ENCODE assay signal across 34 cellular contexts in the genomic region with DNA sequence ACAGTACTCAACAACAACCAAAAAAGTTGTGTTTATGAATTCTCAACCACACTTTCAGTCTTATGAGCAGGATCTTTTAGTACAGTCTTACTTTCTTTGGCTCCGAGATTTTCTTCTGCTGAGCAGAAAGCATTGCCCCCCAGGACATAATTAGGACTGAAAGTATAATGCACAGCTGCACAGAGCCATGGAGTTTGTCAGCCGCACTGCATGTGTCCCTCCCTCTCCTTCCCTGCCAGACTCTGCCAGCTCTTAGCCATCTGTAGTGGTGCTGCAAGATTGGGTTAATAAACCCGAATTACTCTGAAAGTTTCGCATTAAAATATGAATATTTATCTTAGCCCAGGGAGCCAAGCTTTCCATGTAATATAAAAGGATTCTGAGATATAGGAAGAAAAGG.
"Had no signal": no experiment of that assay in that cellular context is flagged by ENCODE, and none has a peak within 500 bp of the region (broad histone marks: within the 10 kb centered on the region; RNA-seq: fewer than 3 reads in every experiment).

No MANE protein-coding gene starts in this region.

- H3K27ac ChIP-seq: adrenal gland, body of pancreas, esophagus muscularis mucosa, foreskin keratinocyte, gastrocnemius medialis, heart left ventricle had no signal

- H3K36me3 Mint-ChIP-seq: activated CD4-positive, alpha-beta memory T cell treated with anti-CD3 and anti-CD28 coated beads for 36 hours; activated CD8-positive, alpha-beta memory T cell treated with anti-CD3 and anti-CD28 coated beads, Interleukin-2, amount 10 ng/mL, durations not matched to agents 7 days and 5 days; activated naive CD4-positive, alpha-beta T cell treated with anti-CD3 and anti-CD28 coated beads, Interleukin-2, amount 50 U/mL, for 24 hours; activated naive CD8-positive, alpha-beta T cell treated with anti-CD3 and anti-CD28 coated beads for 36 hours had no signal

- H3K4me1 ChIP-seq: adrenal gland, body of pancreas, esophagus muscularis mucosa, foreskin keratinocyte, gastrocnemius medialis, heart left ventricle had no signal

- DNase-seq: activated CD4-positive, alpha-beta memory T cell treated with anti-CD3 and anti-CD28 coated beads for 36 hours; activated CD4-positive, alpha-beta T cell treated with anti-CD3 and anti-CD28 coated beads for 36 hours; activated CD4-positive, alpha-beta T cell treated with anti-CD3 and anti-CD28 coated beads, Interleukin-2, amount 10 ng/mL, durations not matched to agents 24 days and 14 days; activated CD4-positive, CD25-positive, alpha-beta regulatory T cell; activated CD4-positive, CD25-positive, alpha-beta regulatory T cell treated with anti-CD3 and anti-CD28 coated beads, Interleukin-2, amount 50 U/mL, for 72 hours; activated CD8-positive, alpha-beta memory T cell treated with anti-CD3 and anti-CD28 coated beads, Interleukin-2, amount 10 ng/mL, durations not matched to agents 7 days and 5 days; activated CD8-positive, alpha-beta memory T cell treated with anti-CD3 and anti-CD28 coated beads, Interleukin-2, amount 50 U/mL, for 4 hours; activated CD8-positive, alpha-beta T cell treated with anti-CD3 and anti-CD28 coated beads, Interleukin-2, amount 10 ng/mL, durations not matched to agents 7 days and 5 days; activated effector memory CD4-positive, alpha-beta T cell treated with anti-CD3 and anti-CD28 coated beads, Interleukin-2, amount 50 U/mL, for 16 hours; activated naive CD4-positive, alpha-beta T cell treated with anti-CD3 and anti-CD28 coated beads for 36 hours; activated naive CD8-positive, alpha-beta T cell treated with anti-CD3 and anti-CD28 coated beads for 36 hours; activated naive CD8-positive, alpha-beta T cell treated with anti-CD3 and anti-CD28 coated beads, Interleukin-2, amount 50 U/mL, for 24 hours; activated T-cell treated with anti-CD3 and anti-CD28 coated beads, Interleukin-2, amount 50 U/mL, for 1 hour; activated T-cell treated with anti-CD3 and anti-CD28 coated beads, Interleukin-2, amount 50 U/mL, for 48 hours; amygdala; aorta; body of pancreas; caudate nucleus; cortex of kidney; dermis blood vessel endothelial cell; effector CD4-positive, alpha-beta T cell; effector memory CD8-positive, alpha-beta T cell; erythroblast; foreskin keratinocyte; gastrocnemius medialis; glutamatergic neuron; heart left ventricle; T1000 had no signal

- H3K27me3 ChIP-seq: adrenal gland, body of pancreas, esophagus muscularis mucosa, foreskin keratinocyte, gastrocnemius medialis, heart left ventricle had no signal

- ATAC-seq: activated CD4-positive, alpha-beta T cell treated with anti-CD3 and anti-CD28 coated beads for 36 hours; activated CD8-positive, alpha-beta memory T cell treated with anti-CD3 and anti-CD28 coated beads, Interleukin-2, amount 10 ng/mL, durations not matched to agents 7 days and 5 days; activated CD8-positive, alpha-beta T cell treated with anti-CD3 and anti-CD28 coated beads, Interleukin-2, amount 10 ng/mL, durations not matched to agents 7 days and 5 days; activated naive CD8-positive, alpha-beta T cell treated with anti-CD3 and anti-CD28 coated beads, Interleukin-2, amount 50 U/mL, for 24 hours; body of pancreas; effector memory CD8-positive, alpha-beta T cell; foreskin keratinocyte; gastrocnemius medialis; heart left ventricle had no signal

- H3K27me3 Mint-ChIP-seq: activated CD4-positive, alpha-beta memory T cell treated with anti-CD3 and anti-CD28 coated beads for 36 hours; activated CD4-positive, alpha-beta T cell treated with anti-CD3 and anti-CD28 coated beads for 36 hours; activated CD4-positive, alpha-beta T cell treated with anti-CD3 and anti-CD28 coated beads, Interleukin-2, amount 10 ng/mL, durations not matched to agents 24 days and 14 days; activated CD8-positive, alpha-beta memory T cell treated with anti-CD3 and anti-CD28 coated beads, Interleukin-2, amount 10 ng/mL, durations not matched to agents 7 days and 5 days; activated naive CD4-positive, alpha-beta T cell treated with anti-CD3 and anti-CD28 coated beads, Interleukin-2, amount 50 U/mL, for 24 hours; activated naive CD8-positive, alpha-beta T cell treated with anti-CD3 and anti-CD28 coated beads for 36 hours; activated naive CD8-positive, alpha-beta T cell treated with anti-CD3 and anti-CD28 coated beads, Interleukin-2, amount 50 U/mL, for 24 hours; effector memory CD8-positive, alpha-beta T cell had no signal

- H3K9me3 Mint-ChIP-seq: activated CD4-positive, alpha-beta T cell treated with anti-CD3 and anti-CD28 coated beads, Interleukin-2, amount 10 ng/mL, durations not matched to agents 24 days and 14 days had no signal

- H3K36me3 ChIP-seq: adrenal gland, esophagus muscularis mucosa, gastrocnemius medialis, heart left ventricle had no signal

- H3K9me3 ChIP-seq: body of pancreas, gastrocnemius medialis had no signal

- H3K4me3 Mint-ChIP-seq: activated CD4-positive, alpha-beta memory T cell treated with anti-CD3 and anti-CD28 coated beads for 36 hours; activated CD4-positive, alpha-beta T cell treated with anti-CD3 and anti-CD28 coated beads for 36 hours; activated CD4-positive, alpha-beta T cell treated with anti-CD3 and anti-CD28 coated beads, Interleukin-2, amount 10 ng/mL, durations not matched to agents 24 days and 14 days; activated CD8-positive, alpha-beta memory T cell treated with anti-CD3 and anti-CD28 coated beads, Interleukin-2, amount 10 ng/mL, durations not matched to agents 7 days and 5 days; activated CD8-positive, alpha-beta T cell treated with anti-CD3 and anti-CD28 coated beads, Interleukin-2, amount 10 ng/mL, durations not matched to agents 7 days and 5 days; activated naive CD4-positive, alpha-beta T cell treated with anti-CD3 and anti-CD28 coated beads for 36 hours; activated naive CD4-positive, alpha-beta T cell treated with anti-CD3 and anti-CD28 coated beads, Interleukin-2, amount 50 U/mL, for 24 hours; activated naive CD8-positive, alpha-beta T cell treated with anti-CD3 and anti-CD28 coated beads for 36 hours; activated naive CD8-positive, alpha-beta T cell treated with anti-CD3 and anti-CD28 coated beads, Interleukin-2, amount 50 U/mL, for 24 hours; activated T-helper 1 cell treated with anti-CD3 and anti-CD28 coated beads, Interleukin-12 subunit alpha, Interleukin-12 subunit beta, Interleukin-2, Interleukin-4 antibody, amounts not matched to agents 30 ng/mL and 10 ng/mL and 1 ng/mL, durations not matched to agents 14 hours and 24 hours and 36 hours; effector memory CD8-positive, alpha-beta T cell; T-helper 2 cell treated with Interferon-gamma antibody and Interleukin-4, amounts not matched to agents 5 μg/mL and 100 μg/mL, for 36 hours had no signal

- H3K4me1 Mint-ChIP-seq: activated CD4-positive, alpha-beta T cell treated with anti-CD3 and anti-CD28 coated beads for 36 hours; activated CD4-positive, alpha-beta T cell treated with anti-CD3 and anti-CD28 coated beads, Interleukin-2, amount 10 ng/mL, durations not matched to agents 24 days and 14 days; activated CD8-positive, alpha-beta memory T cell treated with anti-CD3 and anti-CD28 coated beads, Interleukin-2, amount 10 ng/mL, durations not matched to agents 7 days and 5 days; activated naive CD4-positive, alpha-beta T cell treated with anti-CD3 and anti-CD28 coated beads, Interleukin-2, amount 50 U/mL, for 24 hours; activated naive CD8-positive, alpha-beta T cell treated with anti-CD3 and anti-CD28 coated beads for 36 hours; activated naive CD8-positive, alpha-beta T cell treated with anti-CD3 and anti-CD28 coated beads, Interleukin-2, amount 50 U/mL, for 24 hours had no signal

- H3K27ac Mint-ChIP-seq: activated CD4-positive, alpha-beta memory T cell treated with anti-CD3 and anti-CD28 coated beads for 36 hours; activated CD4-positive, alpha-beta T cell treated with anti-CD3 and anti-CD28 coated beads for 36 hours; activated CD4-positive, alpha-beta T cell treated with anti-CD3 and anti-CD28 coated beads, Interleukin-2, amount 10 ng/mL, durations not matched to agents 24 days and 14 days; activated CD8-positive, alpha-beta memory T cell treated with anti-CD3 and anti-CD28 coated beads, Interleukin-2, amount 10 ng/mL, durations not matched to agents 7 days and 5 days; activated CD8-positive, alpha-beta T cell treated with anti-CD3 and anti-CD28 coated beads, Interleukin-2, amount 10 ng/mL, durations not matched to agents 7 days and 5 days; activated naive CD4-positive, alpha-beta T cell treated with anti-CD3 and anti-CD28 coated beads for 36 hours; activated naive CD4-positive, alpha-beta T cell treated with anti-CD3 and anti-CD28 coated beads, Interleukin-2, amount 50 U/mL, for 24 hours; activated naive CD8-positive, alpha-beta T cell treated with anti-CD3 and anti-CD28 coated beads for 36 hours; activated naive CD8-positive, alpha-beta T cell treated with anti-CD3 and anti-CD28 coated beads, Interleukin-2, amount 50 U/mL, for 24 hours; activated T-helper 1 cell treated with anti-CD3 and anti-CD28 coated beads, Interleukin-12 subunit alpha, Interleukin-12 subunit beta, Interleukin-2, Interleukin-4 antibody, amounts not matched to agents 30 ng/mL and 10 ng/mL and 1 ng/mL, durations not matched to agents 14 hours and 24 hours and 36 hours; activated T-helper 2 cell treated with anti-CD3 and anti-CD28 coated beads, Interferon-gamma antibody, Interleukin-2, Interleukin-4, amounts not matched to agents 10 μg/mL and 5 μg/mL and 100 μg/mL, durations not matched to agents 14 hours and 24 hours and 36 hours; effector memory CD8-positive, alpha-beta T cell; T-helper 2 cell treated with Interferon-gamma antibody and Interleukin-4, amounts not matched to agents 5 μg/mL and 100 μg/mL, for 36 hours had no signal

- H3K4me3 ChIP-seq: adrenal gland, body of pancreas, esophagus muscularis mucosa, gastrocnemius medialis, heart left ventricle had no signal
